15 cellular contexts compared by ENCODE assay signal in the genomic region with DNA sequence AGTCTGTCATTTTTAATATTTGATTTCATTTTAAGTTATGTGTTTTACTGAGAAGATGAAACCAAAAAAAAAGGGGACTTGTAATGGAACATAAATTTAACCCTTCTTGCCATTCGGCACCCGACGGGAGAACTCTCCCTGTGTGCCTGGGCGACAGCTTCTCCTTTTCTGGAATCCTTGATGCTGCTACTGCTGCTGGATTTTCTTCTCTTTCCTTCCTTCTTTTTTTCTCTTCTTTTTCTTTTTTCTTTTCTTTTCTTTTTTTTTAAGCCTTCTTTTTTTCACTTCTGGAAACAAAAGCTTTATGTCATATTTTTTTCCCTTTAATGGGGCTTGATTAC. TPM values are rescaled to one million over a fixed set of nuclear protein-coding genes. Genes with fewer than 3 reads are reported as not detected.
"Had no signal": no experiment of that assay in that cellular context is flagged by ENCODE, and none has a peak within 500 bp of the region (broad histone marks: within the 10 kb centered on the region; RNA-seq: fewer than 3 reads in every experiment).

No MANE protein-coding gene starts in this region.

- FAIRE-seq: kidney had no signal

- H3K36me3 ChIP-seq: cardiac muscle cell, colonic mucosa had no signal

- H3K4me1 ChIP-seq: colonic mucosa, testis had no signal

- H3K4me3 ChIP-seq: cardiac muscle cell, colonic mucosa, testis had no signal

- H3K27ac Mint-ChIP-seq: activated naive CD8-positive, alpha-beta T cell treated with anti-CD3 and anti-CD28 coated beads, Interleukin-2, amount 50 U/mL, for 24 hours; activated T-helper 1 cell treated with anti-CD3 and anti-CD28 coated beads, Interleukin-12 subunit alpha, Interleukin-12 subunit beta, Interleukin-2, Interleukin-4 antibody, amounts not matched to agents 30 ng/mL and 10 ng/mL and 1 ng/mL, durations not matched to agents 14 hours and 24 hours and 36 hours had no signal

- H3K27me3 ChIP-seq: colonic mucosa, testis had no signal

- H3K27ac ChIP-seq: cardiac muscle cell, colonic mucosa, testis had no signal

- H3K9me3 ChIP-seq: colonic mucosa, testis had no signal

- H3K9me3 Mint-ChIP-seq: activated naive CD8-positive, alpha-beta T cell treated with anti-CD3 and anti-CD28 coated beads, Interleukin-2, amount 50 U/mL, for 24 hours; activated T-helper 1 cell treated with anti-CD3 and anti-CD28 coated beads, Interleukin-12 subunit alpha, Interleukin-12 subunit beta, Interleukin-2, Interleukin-4 antibody, amounts not matched to agents 30 ng/mL and 10 ng/mL and 1 ng/mL, durations not matched to agents 14 hours and 24 hours and 36 hours had no signal

- DNase-seq: activated CD4-positive, alpha-beta T cell treated with anti-CD3 and anti-CD28 coated beads, Interleukin-2, amount 50 U/mL, for 48 hours; activated CD4-positive, CD25-positive, alpha-beta regulatory T cell treated with anti-CD3 and anti-CD28 coated beads, Interleukin-2, amount 50 U/mL, for 72 hours; activated naive CD4-positive, alpha-beta T cell; activated naive CD8-positive, alpha-beta T cell treated with anti-CD3 and anti-CD28 coated beads, Interleukin-2, amount 50 U/mL, for 24 hours; colonic mucosa; effector memory CD4-positive, alpha-beta T cell; kidney; stimulated activated CD4-positive, alpha-beta T cell treated with anti-CD3 and anti-CD28 coated beads, Interleukin-12 subunit alpha, Interleukin-12 subunit beta, amount 100 ng/mL, for 4 hours; stimulated activated naive CD4-positive, alpha-beta T cell treated with Interleukin-2 at 50 U/mL for 16 hours; testis had no signal

- ATAC-seq: activated naive CD8-positive, alpha-beta T cell treated with anti-CD3 and anti-CD28 coated beads, Interleukin-2, amount 50 U/mL, for 24 hours had no signal

- H3K4me3 Mint-ChIP-seq: activated naive CD8-positive, alpha-beta T cell treated with anti-CD3 and anti-CD28 coated beads, Interleukin-2, amount 50 U/mL, for 24 hours; activated T-helper 1 cell treated with anti-CD3 and anti-CD28 coated beads, Interleukin-12 subunit alpha, Interleukin-12 subunit beta, Interleukin-2, Interleukin-4 antibody, amounts not matched to agents 30 ng/mL and 10 ng/mL and 1 ng/mL, durations not matched to agents 14 hours and 24 hours and 36 hours had no signal

- H3K4me1 Mint-ChIP-seq: activated naive CD8-positive, alpha-beta T cell treated with anti-CD3 and anti-CD28 coated beads, Interleukin-2, amount 50 U/mL, for 24 hours had no signal

RNA-seq across cellular contexts. Expression of a gene that starts 11.1 kb away (rescaled TPM):
- total RNA-seq: activated T-helper 1 cell treated with anti-CD3 and anti-CD28 coated beads, Interleukin-12 subunit alpha, Interleukin-12 subunit beta, Interleukin-2, Interleukin-4 antibody, amounts not matched to agents 30 ng/mL and 10 ng/mL and 1 ng/mL, durations not matched to agents 14 hours and 24 hours and 36 hours; mesenteric fat pad; pulmonary artery endothelial cell; T-helper 2 cell treated with Interferon-gamma antibody and Interleukin-4, amounts not matched to agents 100 ng/mL and 5 ng/mL, for 36 hours had no signal
